14 cellular contexts compared by ENCODE assay signal in the genomic region with DNA sequence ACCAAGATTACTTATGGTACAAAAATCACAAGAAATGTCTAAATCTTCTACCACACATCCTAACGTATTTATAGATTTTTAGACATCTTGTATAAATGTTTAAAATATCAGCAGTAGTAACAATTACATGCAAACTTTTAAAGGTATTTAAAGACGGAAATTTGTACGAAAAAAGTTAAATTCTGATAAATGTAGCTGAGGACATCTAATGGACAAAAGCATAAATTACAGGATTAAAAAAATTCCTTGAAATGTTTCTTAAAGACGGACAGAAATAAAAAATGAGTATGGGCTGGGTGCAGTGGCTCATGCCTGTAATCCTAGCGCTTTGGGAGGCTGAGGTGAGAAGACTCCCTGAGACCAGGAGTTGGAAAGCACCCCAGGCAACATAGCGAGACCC. TPM values are rescaled to one million over a fixed set of nuclear protein-coding genes. Genes with fewer than 3 reads are reported as not detected.
A peak's percentile ranks its signal among the peaks of the same experiment; 100 is the strongest.
DNase-seq lines count a peak whose midpoint lies in the region; ATAC-seq and TF ChIP-seq lines count a peak whose summit lies in the region.
"Had no signal": no experiment of that assay in that cellular context is flagged by ENCODE, and none has a peak within 500 bp of the region (broad histone marks: within the 10 kb centered on the region; RNA-seq: fewer than 3 reads in every experiment).

No MANE protein-coding gene starts in this region.

- WGBS in esophagus muscularis mucosa = 76% methylated on average over 6 of the region's 6 CpGs

- H3K36me3 ChIP-seq in HEK293 (ENCODE audit: control insufficient read depth in 2 of 2, insufficient read depth in 1 of 2, low read length in 2 of 2) (peaks cover 14 to 15% of the 10 kb centered on the region in 2 experiments), esophagus muscularis mucosa (peaks cover 3 to 40% (median 20%) of the 10 kb centered on the region in 4 donors)

- H3K4me1 ChIP-seq in HEK293 (ENCODE audit: control insufficient read depth, insufficient read depth, low read length) (no peaks in the 10 kb centered on the region; the same call in 1 of the 2 replicates), esophagus muscularis mucosa (no peaks in the 10 kb centered on the region)
- H3K4me1 ChIP-seq: stomach had no signal

- intact Hi-C loops in esophagus muscularis mucosa (cut with DNase I) = no loop called here

- H3K27ac Mint-ChIP-seq in glutamatergic neuron (ENCODE audit: unreplicated experiment) = no peak overlapping the region
- no peak overlapping the region for H3K27ac Mint-ChIP-seq in activated T-cell treated with anti-CD3 and anti-CD28 coated beads, Interleukin-2, amount 50 U/mL, for 72 hours
- H3K27ac Mint-ChIP-seq: CD8-positive, alpha-beta memory T cell; nephron progenitor cell had no signal

- in situ Hi-C loops in G401 (cut with HindIII; ENCODE audit: low sequenced_read_pairs) = no loop called here

- ATAC-seq in activated T-cell treated with anti-CD3 and anti-CD28 coated beads, Interleukin-2, amount 50 U/mL, for 72 hours (replicated peaks in 1 of 2) = no peak

- H3K27me3 ChIP-seq in esophagus muscularis mucosa = no peaks in the 10 kb centered on the region
- H3K27me3 ChIP-seq: stomach had no signal

- H3K9me3 Mint-ChIP-seq in glutamatergic neuron (ENCODE audit: unreplicated experiment) = no peaks in the 10 kb centered on the region
- H3K9me3 Mint-ChIP-seq in activated T-cell treated with anti-CD3 and anti-CD28 coated beads, Interleukin-2, amount 50 U/mL, for 72 hours = no peaks in the 10 kb centered on the region
- H3K9me3 Mint-ChIP-seq: CD8-positive, alpha-beta memory T cell had no signal

- H3K9me3 ChIP-seq in HEK293 (ENCODE audit: control insufficient read depth, insufficient read depth, low read depth, low read length) (no peaks in the 10 kb centered on the region), esophagus muscularis mucosa (peaks cover 0 to 3% (median 0%) of the 10 kb centered on the region in 4 donors)
- H3K9me3 ChIP-seq: stomach had no signal

- no peak overlapping the region for H3K4me3 Mint-ChIP-seq in glutamatergic neuron (ENCODE audit: unreplicated experiment)
- no peak overlapping the region for H3K4me3 Mint-ChIP-seq in activated T-cell treated with anti-CD3 and anti-CD28 coated beads, Interleukin-2, amount 50 U/mL, for 72 hours
- H3K4me3 Mint-ChIP-seq: CD8-positive, alpha-beta memory T cell; nephron progenitor cell had no signal

- H3K4me3 ChIP-seq in HEK293 (ENCODE audit: low read depth, low read length) (no peak overlapping the region), esophagus muscularis mucosa (no peak overlapping the region)
- H3K4me3 ChIP-seq: stomach had no signal

- peak; percentile 8 for TF ChIP-seq CTCF in AG09319 (IDR thresholded peaks at IDR 0.05; ENCODE audit: low read depth, low read length)
- TF ChIP-seq CTCF in HEK293 (tag by site-specific recombination; IDR thresholded peaks at IDR 0.05) = no peak
- TF ChIP-seq CTCF in VCaP (conservative IDR thresholded peaks at IDR 0.05) = peak; percentile 84
- peak; percentile 32 for TF ChIP-seq CTCF in glutamatergic neuron (IDR thresholded peaks at IDR 0.05; ENCODE audit: partially characterized antibody, unreplicated experiment)
- TF ChIP-seq CTCF in esophagus muscularis mucosa (IDR thresholded peaks at IDR 0.05) = no peak

- no peak for TF ChIP-seq EP300 in esophagus muscularis mucosa (IDR thresholded peaks at IDR 0.05)

- H3K27me3 Mint-ChIP-seq in glutamatergic neuron (ENCODE audit: unreplicated experiment) = no peaks in the 10 kb centered on the region
- no peaks in the 10 kb centered on the region for H3K27me3 Mint-ChIP-seq in activated T-cell treated with anti-CD3 and anti-CD28 coated beads, Interleukin-2, amount 50 U/mL, for 72 hours (ENCODE audit: low read depth)
- H3K27me3 Mint-ChIP-seq: CD8-positive, alpha-beta memory T cell had no signal

- H3K27ac ChIP-seq in HEK293 (ENCODE audit: extremely low read depth, low read depth, low read length) = no peak overlapping the region
- H3K27ac ChIP-seq in VCaP = no peak overlapping the region
- no peak overlapping the region for H3K27ac ChIP-seq in esophagus muscularis mucosa (replicated peaks in 1 of 4)
- H3K27ac ChIP-seq: epithelial cell of prostate, stomach had no signal

- H3K36me3 Mint-ChIP-seq in glutamatergic neuron (ENCODE audit: unreplicated experiment) = no peaks in the 10 kb centered on the region
- H3K36me3 Mint-ChIP-seq in activated T-cell treated with anti-CD3 and anti-CD28 coated beads, Interleukin-2, amount 50 U/mL, for 72 hours (ENCODE audit: insufficient read depth in 2 of 2) = no peaks in the 10 kb centered on the region

- DNase-seq in AG09319 (ENCODE audit: extremely low read depth, low read depth) = no peak
- no peak for DNase-seq in glutamatergic neuron
- DNase-seq in esophagus muscularis mucosa (ENCODE audit: extremely low spot score) = no peak
- DNase-seq in G401 (ENCODE audit: low spot score) = no peak
- no peak for DNase-seq in NCI-H1930 (lab: John Stamatoyannopoulos, UW)
- DNase-seq in activated T-cell treated with anti-CD3 and anti-CD28 coated beads, Interleukin-2, amount 50 U/mL, for 72 hours = no peak
- DNase-seq: CD8-positive, alpha-beta memory T cell; nephron progenitor cell; stimulated activated CD4-positive, alpha-beta T cell treated with anti-CD3 and anti-CD28 coated beads, Interleukin-1b, Interleukin-23, amount 100 ng/mL, for 48 hours; stomach; SW 1271 had no signal

- TF ChIP-seq POLR2A in esophagus muscularis mucosa (IDR thresholded peaks at IDR 0.05; ENCODE audit: low read depth) = no peak

- no peaks in the 10 kb centered on the region for H3K4me1 Mint-ChIP-seq in glutamatergic neuron (ENCODE audit: low read depth, unreplicated experiment)
- no peaks in the 10 kb centered on the region for H3K4me1 Mint-ChIP-seq in activated T-cell treated with anti-CD3 and anti-CD28 coated beads, Interleukin-2, amount 50 U/mL, for 72 hours (ENCODE audit: low read depth)
- H3K4me1 Mint-ChIP-seq: CD8-positive, alpha-beta memory T cell; nephron progenitor cell had no signal

- CTCF ChIA-PET in HEK293 (lab: Yijun Ruan, JAX) = interaction anchor here (0.6 to 0.7 kb wide), 4 partner anchors 23 to 1132 kb away, joined by 4 to 7 read pairs (median 4); no protein-coding TSS in a partner anchor

- POLR2A ChIA-PET in HEK293 (lab: Yijun Ruan, JAX) = no interaction called here

TF ChIP-seq in HEK293, 187 proteins besides CTCF, POLR2A, EP300 and RAD21:
- no peak for TF ChIP-seq ZBTB7A (tag by site-specific recombination; IDR thresholded peaks at IDR 0.05; ENCODE audit: low read depth)
- peak; percentile 24; the same call in 1 of the 2 replicates for TF ChIP-seq ZNF654 (tag by site-specific recombination; IDR thresholded peaks at IDR 0.05; ENCODE audit: low read depth)
- TF ChIP-seq ZNF292 (tag by site-specific recombination; IDR thresholded peaks at IDR 0.05; ENCODE audit: borderline replicate concordance, low read depth) = no peak
- TF ChIP-seq MZF1 (tag by site-specific recombination; IDR thresholded peaks at IDR 0.05; ENCODE audit: borderline replicate concordance) = no peak
- no peak for TF ChIP-seq KLF7 (tag by site-specific recombination; IDR thresholded peaks at IDR 0.05; ENCODE audit: borderline replicate concordance)

RNA-seq across cellular contexts. Expression of gene ERCC8, which starts 15.8 kb away (rescaled TPM):
- total RNA-seq in glutamatergic neuron (ENCODE audit: unreplicated experiment) = 17.6 TPM
- 10 to 100 TPM in 3 of 4 donors, 1 to 10 TPM in 1; 5.2 to 17.9 (median 16.1) TPM for total RNA-seq in esophagus muscularis mucosa
- total RNA-seq in G401 (2014; rRNA removed; shearing (Covaris generic)) = 19.5 and 25.2 TPM in 2 replicates
- 10 to 100 TPM; 10.4 to 11.3 TPM for total RNA-seq in activated T-cell treated with anti-CD3 and anti-CD28 coated beads, Interleukin-2, amount 50 U/mL, for 72 hours

RNA-seq across cellular contexts. Expression of gene NDUFAF2, which starts 16.0 kb away (rescaled TPM):
- total RNA-seq in glutamatergic neuron (ENCODE audit: unreplicated experiment) = 14.2 TPM
- total RNA-seq in esophagus muscularis mucosa = 10 to 100 TPM; 29.4 to 42.8 (median 39.6) TPM
- 87.1 and 87.6 TPM in 2 replicates for total RNA-seq in G401 (2014; rRNA removed; shearing (Covaris generic))
- 10 to 100 TPM; 29.0 to 29.6 TPM for total RNA-seq in activated T-cell treated with anti-CD3 and anti-CD28 coated beads, Interleukin-2, amount 50 U/mL, for 72 hours

Comparison
In these comparisons a context has a peak if more than half of its experiments do, and no peak if none do; other contexts are left out.
1. CTCF ChIP-seq: peak in AG09319 (single experiment), VCaP (single experiment) and glutamatergic neuron (single experiment); none in HEK293 (single experiment) and esophagus muscularis mucosa (0 of 3).